9 cellular contexts compared by ENCODE assay signal in the genomic region with DNA sequence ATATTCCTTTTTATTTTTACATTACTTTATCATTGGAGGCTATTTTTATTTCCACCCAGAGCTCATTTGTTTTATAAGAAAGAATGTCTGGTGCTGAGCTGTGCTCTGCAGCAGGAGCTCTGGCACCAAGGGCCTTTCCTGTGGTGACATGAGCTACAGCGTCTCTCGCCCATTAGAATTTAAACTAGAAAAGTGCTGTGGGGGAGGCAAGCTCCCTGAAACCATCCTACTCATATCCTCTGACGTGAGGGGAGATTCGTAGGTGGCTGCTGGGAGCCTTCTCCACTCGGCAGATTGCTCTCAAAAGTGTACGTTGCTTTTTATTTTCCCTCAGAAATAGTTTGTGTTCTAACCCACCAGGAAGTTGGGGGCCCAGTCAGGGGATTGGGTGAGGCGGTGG.
DNase-seq lines count a peak whose midpoint lies in the region; ATAC-seq and TF ChIP-seq lines count a peak whose summit lies in the region.
"Had no signal": no experiment of that assay in that cellular context is flagged by ENCODE, and none has a peak within 500 bp of the region (broad histone marks: within the 10 kb centered on the region; RNA-seq: fewer than 3 reads in every experiment).

No MANE protein-coding gene starts in this region.

- peak overlapping the region; percentile 89 to 90 for H3K27ac Mint-ChIP-seq in T-cell
- H3K27ac Mint-ChIP-seq in stimulated activated memory B cell treated with anti-CD40 and anti-IgM and Interleukin-4, amounts not matched to agents 10 μg/mL and 1 μg/mL and 100 μg/mL, for 72 hours: no peak overlapping the region
- H3K27ac Mint-ChIP-seq: progenitor cell of endocrine pancreas had no signal

- no peaks in the 10 kb centered on the region for H3K9me3 Mint-ChIP-seq in T-cell
- H3K9me3 Mint-ChIP-seq in stimulated activated memory B cell treated with anti-CD40 and anti-IgM and Interleukin-4, amounts not matched to agents 10 μg/mL and 1 μg/mL and 100 μg/mL, for 72 hours: no peaks in the 10 kb centered on the region

- no peak overlapping the region for H3K4me3 ChIP-seq in adrenal gland

- intact Hi-C loops in adrenal gland (cut with DNase I): no loop called here

- no peak for TF ChIP-seq POLR2A in adrenal gland (IDR thresholded peaks at IDR 0.05)

- H3K27me3 ChIP-seq in adrenal gland: no peaks in the 10 kb centered on the region

- CTCF ChIA-PET in T-cell (lab: Charles Lee): interaction anchor here (0.5 to 1.4 kb wide), 7 partner anchors 21 to 221 kb away, joined by 3 to 8 read pairs (median 3); partner anchors contain the start of gene ARHGEF3 (in 1 of the 2)

- H3K27ac ChIP-seq in adrenal gland: peak overlapping the region in 1 of 5 donors; percentile 26

- DNase-seq in T-cell (peak in 31 of 34 experiments; percentile 11 to 61 (median 33)), inferior parietal cortex (ENCODE audit: extremely low spot score) (peak; percentile 45), adrenal gland (no peak)
- DNase-seq in activated naive CD4-positive, alpha-beta T cell treated with Interleukin-2 at 50 U/mL for 16 hours: peak; percentile 62
- DNase-seq: NCI-H510A had no signal

- peaks cover 46% of the 10 kb centered on the region for H3K36me3 Mint-ChIP-seq in T-cell
- peaks cover 6% of the 10 kb centered on the region for H3K36me3 Mint-ChIP-seq in stimulated activated memory B cell treated with anti-CD40 and anti-IgM and Interleukin-4, amounts not matched to agents 10 μg/mL and 1 μg/mL and 100 μg/mL, for 72 hours

- H3K36me3 ChIP-seq in adrenal gland (replicated peaks in 1 of 2): no peaks in the 10 kb centered on the region

- H3K9me3 ChIP-seq in adrenal gland (replicated peaks in 1 of 3): no peaks in the 10 kb centered on the region

- H3K4me3 Mint-ChIP-seq in T-cell: peak overlapping the region; percentile 49 to 66 (median 64)
- H3K4me3 Mint-ChIP-seq in stimulated activated memory B cell treated with anti-CD40 and anti-IgM and Interleukin-4, amounts not matched to agents 10 μg/mL and 1 μg/mL and 100 μg/mL, for 72 hours: no peak overlapping the region

- POLR2A ChIA-PET in T-cell (lab: Charles Lee): interaction anchor here (0.6 to 0.7 kb wide), 3 partner anchors 11 to 68 kb away, joined by 3 to 5 read pairs (median 3); no protein-coding TSS in a partner anchor

- H3K4me1 ChIP-seq in adrenal gland (replicated peaks in 1 of 2): peaks cover 9 to 16% of the 10 kb centered on the region in 2 donors

- H3K27me3 Mint-ChIP-seq in T-cell: no peaks in the 10 kb centered on the region
- H3K27me3 Mint-ChIP-seq in stimulated activated memory B cell treated with anti-CD40 and anti-IgM and Interleukin-4, amounts not matched to agents 10 μg/mL and 1 μg/mL and 100 μg/mL, for 72 hours: no peaks in the 10 kb centered on the region
- H3K27me3 Mint-ChIP-seq: progenitor cell of endocrine pancreas had no signal

- 43 to 66% (median 59%) methylated on average over 7 of the region's 7 CpGs for WGBS in adrenal gland, 4 donors

- ATAC-seq in T-cell (replicated peaks in 1 of 4) (peak; percentile 84 to 99 (median 88)), HG03442 (IDR thresholded peaks at IDR 0.05; ENCODE audit: unreplicated experiment) (no peak), GM18502 (IDR thresholded peaks at IDR 0.05; ENCODE audit: poor library complexity, unreplicated experiment) (no peak)
- peak; percentile 27 for ATAC-seq in stimulated activated memory B cell treated with anti-CD40 and anti-IgM and Interleukin-4, amounts not matched to agents 10 μg/mL and 1 μg/mL and 100 μg/mL, for 72 hours

- no peak for TF ChIP-seq CTCF in adrenal gland (IDR thresholded peaks at IDR 0.05)

- H3K4me1 Mint-ChIP-seq in T-cell: peaks cover 84 to 85% (median 85%) of the 10 kb centered on the region in 3 donors
- H3K4me1 Mint-ChIP-seq in stimulated activated memory B cell treated with anti-CD40 and anti-IgM and Interleukin-4, amounts not matched to agents 10 μg/mL and 1 μg/mL and 100 μg/mL, for 72 hours: peaks cover 6% of the 10 kb centered on the region

Comparison
In these comparisons a context has a peak if more than half of its experiments do, and no peak if none do; other contexts are left out.
1. ATAC-seq: peak in T-cell (4 of 4) and stimulated activated memory B cell treated with anti-CD40 and anti-IgM and Interleukin-4, amounts not matched to agents 10 μg/mL and 1 μg/mL and 100 μg/mL, for 72 hours (single experiment); none in HG03442 (single experiment) and GM18502 (single experiment).
2. DNase-seq: peak in T-cell (31 of 34), activated naive CD4-positive, alpha-beta T cell treated with Interleukin-2 at 50 U/mL for 16 hours (single experiment) and inferior parietal cortex (single experiment); none in adrenal gland (0 of 7).